Comparison of ENCODE assay signal across 1 cellular context in the genomic region with DNA sequence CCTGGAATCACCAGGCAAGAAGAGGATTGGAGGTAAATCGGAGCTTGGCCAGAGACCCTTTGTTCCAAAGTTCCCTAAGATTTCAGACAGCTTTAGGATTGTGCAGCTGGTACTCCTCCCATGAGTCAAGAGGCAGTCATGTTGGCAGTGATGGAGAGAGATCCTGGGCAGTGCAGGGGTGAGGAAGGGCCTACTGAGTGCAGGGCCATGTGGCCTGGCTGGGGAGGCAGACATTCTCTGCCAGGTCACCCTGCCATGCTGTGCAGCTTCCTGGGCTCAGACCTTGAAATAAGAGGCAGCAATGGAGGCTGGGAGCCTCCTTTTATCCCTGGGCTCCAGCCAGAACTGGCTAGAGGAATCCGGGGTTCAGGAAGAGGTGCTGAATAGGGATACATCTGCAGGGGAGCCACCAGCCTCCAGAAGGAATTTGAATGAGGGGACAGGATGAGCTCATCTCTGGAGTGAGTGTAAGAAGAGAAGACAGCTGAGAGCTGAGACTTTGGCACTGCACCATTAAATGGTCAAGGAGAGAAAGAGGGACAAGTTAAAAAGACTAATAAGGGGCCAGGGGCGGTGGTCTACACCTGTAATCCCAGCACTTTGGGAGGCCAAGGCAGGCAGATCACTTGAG.
TF ChIP-seq lines count a peak whose summit lies in the region.

No MANE protein-coding gene starts in this region.

TF ChIP-seq in GM23338, 12 proteins besides CTCF, POLR2A, EP300 and RAD21:
- TF ChIP-seq STAT1 (IDR thresholded peaks at IDR 0.05; ENCODE audit: unreplicated experiment), result no peak
- no peak for TF ChIP-seq JUNB (IDR thresholded peaks at IDR 0.05; ENCODE audit: unreplicated experiment)
- no peak for TF ChIP-seq REST (IDR thresholded peaks at IDR 0.05; ENCODE audit: unreplicated experiment)
- TF ChIP-seq ETS1 (IDR thresholded peaks at IDR 0.05), result no peak
- TF ChIP-seq NANOG (IDR thresholded peaks at IDR 0.05; ENCODE audit: borderline replicate concordance), result no peak
- no peak for TF ChIP-seq POLR2AphosphoS5 (IDR thresholded peaks at IDR 0.05; ENCODE audit: low read depth)
- no peak for TF ChIP-seq ZNF114 (CRISPR knock-in tag; IDR thresholded peaks at IDR 0.05)
- TF ChIP-seq, protein P1, sequence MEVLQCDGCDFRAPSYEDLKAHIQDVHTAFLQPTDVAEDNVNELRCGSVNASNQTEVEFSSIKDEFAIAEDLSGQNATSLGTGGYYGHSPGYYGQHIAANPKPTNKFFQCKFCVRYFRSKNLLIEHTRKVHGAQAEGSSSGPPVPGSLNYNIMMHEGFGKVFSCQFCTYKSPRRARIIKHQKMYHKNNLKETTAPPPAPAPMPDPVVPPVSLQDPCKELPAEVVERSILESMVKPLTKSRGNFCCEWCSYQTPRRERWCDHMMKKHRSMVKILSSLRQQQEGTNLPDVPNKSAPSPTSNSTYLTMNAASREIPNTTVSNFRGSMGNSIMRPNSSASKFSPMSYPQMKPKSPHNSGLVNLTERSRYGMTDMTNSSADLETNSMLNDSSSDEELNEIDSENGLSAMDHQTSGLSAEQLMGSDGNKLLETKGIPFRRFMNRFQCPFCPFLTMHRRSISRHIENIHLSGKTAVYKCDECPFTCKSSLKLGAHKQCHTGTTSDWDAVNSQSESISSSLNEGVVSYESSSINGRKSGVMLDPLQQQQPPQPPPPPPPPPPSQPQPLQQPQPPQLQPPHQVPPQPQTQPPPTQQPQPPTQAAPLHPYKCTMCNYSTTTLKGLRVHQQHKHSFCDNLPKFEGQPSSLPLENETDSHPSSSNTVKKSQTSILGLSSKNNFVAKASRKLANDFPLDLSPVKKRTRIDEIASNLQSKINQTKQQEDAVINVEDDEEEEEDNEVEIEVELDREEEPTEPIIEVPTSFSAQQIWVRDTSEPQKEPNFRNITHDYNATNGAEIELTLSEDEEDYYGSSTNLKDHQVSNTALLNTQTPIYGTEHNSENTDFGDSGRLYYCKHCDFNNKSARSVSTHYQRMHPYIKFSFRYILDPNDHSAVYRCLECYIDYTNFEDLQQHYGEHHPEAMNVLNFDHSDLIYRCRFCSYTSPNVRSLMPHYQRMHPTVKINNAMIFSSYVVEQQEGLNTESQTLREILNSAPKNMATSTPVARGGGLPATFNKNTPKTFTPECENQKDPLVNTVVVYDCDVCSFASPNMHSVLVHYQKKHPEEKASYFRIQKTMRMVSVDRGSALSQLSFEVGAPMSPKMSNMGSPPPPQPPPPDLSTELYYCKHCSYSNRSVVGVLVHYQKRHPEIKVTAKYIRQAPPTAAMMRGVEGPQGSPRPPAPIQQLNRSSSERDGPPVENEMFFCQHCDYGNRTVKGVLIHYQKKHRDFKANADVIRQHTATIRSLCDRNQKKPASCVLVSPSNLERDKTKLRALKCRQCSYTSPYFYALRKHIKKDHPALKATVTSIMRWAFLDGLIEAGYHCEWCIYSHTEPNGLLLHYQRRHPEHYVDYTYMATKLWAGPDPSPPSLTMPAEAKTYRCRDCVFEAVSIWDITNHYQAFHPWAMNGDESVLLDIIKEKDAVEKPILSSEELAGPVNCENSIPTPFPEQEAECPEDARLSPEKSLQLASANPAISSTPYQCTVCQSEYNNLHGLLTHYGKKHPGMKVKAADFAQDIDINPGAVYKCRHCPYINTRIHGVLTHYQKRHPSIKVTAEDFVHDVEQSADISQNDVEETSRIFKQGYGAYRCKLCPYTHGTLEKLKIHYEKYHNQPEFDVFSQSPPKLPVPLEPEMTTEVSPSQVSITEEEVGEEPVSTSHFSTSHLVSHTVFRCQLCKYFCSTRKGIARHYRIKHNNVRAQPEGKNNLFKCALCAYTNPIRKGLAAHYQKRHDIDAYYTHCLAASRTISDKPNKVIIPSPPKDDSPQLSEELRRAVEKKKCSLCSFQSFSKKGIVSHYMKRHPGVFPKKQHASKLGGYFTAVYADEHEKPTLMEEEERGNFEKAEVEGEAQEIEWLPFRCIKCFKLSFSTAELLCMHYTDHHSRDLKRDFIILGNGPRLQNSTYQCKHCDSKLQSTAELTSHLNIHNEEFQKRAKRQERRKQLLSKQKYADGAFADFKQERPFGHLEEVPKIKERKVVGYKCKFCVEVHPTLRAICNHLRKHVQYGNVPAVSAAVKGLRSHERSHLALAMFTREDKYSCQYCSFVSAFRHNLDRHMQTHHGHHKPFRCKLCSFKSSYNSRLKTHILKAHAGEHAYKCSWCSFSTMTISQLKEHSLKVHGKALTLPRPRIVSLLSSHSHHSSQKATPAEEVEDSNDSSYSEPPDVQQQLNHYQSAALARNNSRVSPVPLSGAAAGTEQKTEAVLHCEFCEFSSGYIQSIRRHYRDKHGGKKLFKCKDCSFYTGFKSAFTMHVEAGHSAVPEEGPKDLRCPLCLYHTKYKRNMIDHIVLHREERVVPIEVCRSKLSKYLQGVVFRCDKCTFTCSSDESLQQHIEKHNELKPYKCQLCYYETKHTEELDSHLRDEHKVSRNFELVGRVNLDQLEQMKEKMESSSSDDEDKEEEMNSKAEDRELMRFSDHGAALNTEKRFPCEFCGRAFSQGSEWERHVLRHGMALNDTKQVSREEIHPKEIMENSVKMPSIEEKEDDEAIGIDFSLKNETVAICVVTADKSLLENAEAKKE (CRISPR knock-in tag; IDR thresholded peaks at IDR 0.05), result no peak
- no peak for TF ChIP-seq EZH2phosphoT487 (IDR thresholded peaks at IDR 0.05; ENCODE audit: unreplicated experiment)
- TF ChIP-seq ZNF331 (CRISPR knock-in tag; IDR thresholded peaks at IDR 0.05; ENCODE audit: low read depth), result no peak
- no peak for TF ChIP-seq CREB1 (CRISPR knock-in tag; IDR thresholded peaks at IDR 0.05; ENCODE audit: low read depth)
- no peak for TF ChIP-seq EZH2 (IDR thresholded peaks at IDR 0.05; ENCODE audit: low read depth, unreplicated experiment)
